ENCODE assay signal across 1 cellular context in the genomic region with DNA sequence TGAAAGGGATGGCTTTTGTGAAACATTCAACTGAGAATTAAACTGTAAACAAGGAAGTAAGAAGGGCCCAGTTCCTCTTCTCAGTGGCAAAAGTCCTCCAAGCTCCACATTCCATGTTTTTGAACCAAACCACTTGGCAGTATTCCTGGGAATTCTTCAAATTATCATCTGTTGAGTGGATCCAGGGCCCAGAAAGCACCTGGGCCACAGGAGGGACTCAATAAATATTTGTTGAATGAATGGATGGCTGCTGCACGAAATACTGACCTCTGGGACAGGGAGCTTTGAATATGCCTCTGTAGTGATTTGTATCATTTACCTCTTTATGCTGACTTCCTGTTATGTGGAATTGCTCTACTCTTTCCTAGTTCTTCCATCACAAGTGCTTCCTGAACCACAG.
A peak's percentile ranks its signal among the peaks of the same experiment; 100 is the strongest.
TF ChIP-seq lines count a peak whose summit lies in the region.

No MANE protein-coding gene starts in this region.

TF ChIP-seq in HCT116, 20 proteins besides CTCF, POLR2A, EP300 and RAD21 (continued from another document):
- TF ChIP-seq, protein P1, sequence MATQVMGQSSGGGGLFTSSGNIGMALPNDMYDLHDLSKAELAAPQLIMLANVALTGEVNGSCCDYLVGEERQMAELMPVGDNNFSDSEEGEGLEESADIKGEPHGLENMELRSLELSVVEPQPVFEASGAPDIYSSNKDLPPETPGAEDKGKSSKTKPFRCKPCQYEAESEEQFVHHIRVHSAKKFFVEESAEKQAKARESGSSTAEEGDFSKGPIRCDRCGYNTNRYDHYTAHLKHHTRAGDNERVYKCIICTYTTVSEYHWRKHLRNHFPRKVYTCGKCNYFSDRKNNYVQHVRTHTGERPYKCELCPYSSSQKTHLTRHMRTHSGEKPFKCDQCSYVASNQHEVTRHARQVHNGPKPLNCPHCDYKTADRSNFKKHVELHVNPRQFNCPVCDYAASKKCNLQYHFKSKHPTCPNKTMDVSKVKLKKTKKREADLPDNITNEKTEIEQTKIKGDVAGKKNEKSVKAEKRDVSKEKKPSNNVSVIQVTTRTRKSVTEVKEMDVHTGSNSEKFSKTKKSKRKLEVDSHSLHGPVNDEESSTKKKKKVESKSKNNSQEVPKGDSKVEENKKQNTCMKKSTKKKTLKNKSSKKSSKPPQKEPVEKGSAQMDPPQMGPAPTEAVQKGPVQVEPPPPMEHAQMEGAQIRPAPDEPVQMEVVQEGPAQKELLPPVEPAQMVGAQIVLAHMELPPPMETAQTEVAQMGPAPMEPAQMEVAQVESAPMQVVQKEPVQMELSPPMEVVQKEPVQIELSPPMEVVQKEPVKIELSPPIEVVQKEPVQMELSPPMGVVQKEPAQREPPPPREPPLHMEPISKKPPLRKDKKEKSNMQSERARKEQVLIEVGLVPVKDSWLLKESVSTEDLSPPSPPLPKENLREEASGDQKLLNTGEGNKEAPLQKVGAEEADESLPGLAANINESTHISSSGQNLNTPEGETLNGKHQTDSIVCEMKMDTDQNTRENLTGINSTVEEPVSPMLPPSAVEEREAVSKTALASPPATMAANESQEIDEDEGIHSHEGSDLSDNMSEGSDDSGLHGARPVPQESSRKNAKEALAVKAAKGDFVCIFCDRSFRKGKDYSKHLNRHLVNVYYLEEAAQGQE (IDR thresholded peaks at IDR 0.05; ENCODE audit: low read depth), result no peak
- peak; percentile 97 for TF ChIP-seq FOSL1 (IDR thresholded peaks at IDR 0.05; ENCODE audit: low read depth)
- TF ChIP-seq, protein P2, sequence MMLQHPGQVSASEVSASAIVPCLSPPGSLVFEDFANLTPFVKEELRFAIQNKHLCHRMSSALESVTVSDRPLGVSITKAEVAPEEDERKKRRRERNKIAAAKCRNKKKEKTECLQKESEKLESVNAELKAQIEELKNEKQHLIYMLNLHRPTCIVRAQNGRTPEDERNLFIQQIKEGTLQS (IDR thresholded peaks at IDR 0.05), result no peak
TF ChIP-seq in HCT116: peak in this region for 10.
